1 cellular context compared by ENCODE assay signal in the genomic region with DNA sequence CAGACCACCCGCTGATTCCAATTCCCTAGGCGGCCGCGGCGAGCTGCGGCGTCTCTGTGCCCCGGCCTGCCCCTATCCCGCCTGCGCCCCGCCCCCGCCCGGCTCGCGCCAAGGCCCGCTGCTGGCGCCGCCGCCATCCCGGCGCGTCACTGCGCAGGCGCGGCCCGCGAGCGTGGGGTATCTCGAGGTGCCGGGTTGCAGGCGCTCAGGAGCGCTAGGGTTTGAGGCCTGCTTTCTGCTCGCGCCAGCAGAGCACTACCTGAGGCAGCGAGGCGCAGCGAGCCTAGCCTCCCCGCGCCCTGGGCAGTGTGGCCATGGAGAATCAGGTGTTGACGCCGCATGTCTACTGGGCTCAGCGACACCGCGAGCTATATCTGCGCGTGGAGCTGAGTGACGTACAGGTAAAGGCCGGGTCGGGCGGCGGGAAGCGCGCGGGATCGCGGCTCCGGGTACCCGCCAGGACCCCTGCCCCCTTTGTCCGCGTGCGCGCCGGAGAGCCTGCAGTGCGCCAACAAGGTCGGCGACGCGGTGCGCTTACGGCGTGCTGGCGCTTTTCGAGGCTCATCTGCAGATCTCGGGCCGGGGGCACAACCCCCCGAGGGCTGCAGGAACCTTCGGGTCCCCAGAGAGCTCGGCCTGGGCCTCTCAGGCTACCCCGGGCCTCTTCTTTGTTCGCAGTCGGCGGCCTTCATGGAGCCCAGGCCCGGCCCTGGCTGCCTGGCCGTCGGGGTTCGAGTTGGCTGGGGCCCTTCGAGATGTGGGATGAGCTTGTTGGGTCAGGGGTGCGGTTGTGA.
A peak's percentile ranks its signal among the peaks of the same experiment; 100 is the strongest.
TF ChIP-seq lines count a peak whose summit lies in the region.

Gene HACD3 (plus strand): TSS at position 146 of the 794 bp plus-strand sequence. CDS start 169 bp downstream, at position 315.

TF ChIP-seq in HepG2, 621 proteins besides CTCF, POLR2A, EP300 and RAD21 (continued from another document and continues in another):
- TF ChIP-seq UBTF (CRISPR knock-in tag; IDR thresholded peaks at IDR 0.05) (peak; percentile 91), ZNF879 (CRISPR knock-in tag; IDR thresholded peaks at IDR 0.05) (peak; percentile 66; the same call in 1 of the 2 replicates), PAX8 (CRISPR knock-in tag; IDR thresholded peaks at IDR 0.05; ENCODE audit: borderline replicate concordance) (peak; percentile 97; the same call in 1 of the 2 replicates), MXD3 (CRISPR knock-in tag; IDR thresholded peaks at IDR 0.05) (peak; percentile 87), ELF4 (CRISPR knock-in tag; IDR thresholded peaks at IDR 0.05; ENCODE audit: borderline replicate concordance) (no peak), CHD2 (IDR thresholded peaks at IDR 0.05; ENCODE audit: low read depth, low read length) (no peak), MED8 (CRISPR knock-in tag; IDR thresholded peaks at IDR 0.05; ENCODE audit: insufficient replicate concordance) (peak; percentile 66), ZNF577 (CRISPR knock-in tag; IDR thresholded peaks at IDR 0.05; ENCODE audit: borderline replicate concordance, low read depth) (0 out of 2 replicates have a peak, but pooled peaks have one; percentile 59), ZNF839 (CRISPR knock-in tag; IDR thresholded peaks at IDR 0.05; ENCODE audit: borderline replicate concordance) (peak; percentile 61), HMGXB3 (CRISPR knock-in tag; IDR thresholded peaks at IDR 0.05; ENCODE audit: borderline replicate concordance) (no peak; the same call in 1 of the 2 replicates), ZNF446 (CRISPR knock-in tag; IDR thresholded peaks at IDR 0.05) (peak; percentile 95), ZNF3 (CRISPR knock-in tag; IDR thresholded peaks at IDR 0.05) (0 out of 2 replicates have a peak, but pooled peaks have one; percentile 48), HDAC1 (CRISPR knock-in tag; IDR thresholded peaks at IDR 0.05) (peak; percentile 88), ZBTB42 (CRISPR knock-in tag; IDR thresholded peaks at IDR 0.05) (peak; percentile 91), ZNF143 (CRISPR knock-in tag; IDR thresholded peaks at IDR 0.05) (no peak), BRCA1 (CRISPR knock-in tag; IDR thresholded peaks at IDR 0.05) (no peak), NFATC3 (CRISPR knock-in tag; IDR thresholded peaks at IDR 0.05) (peak; percentile 52; the same call in 1 of the 2 replicates), NFYB (CRISPR knock-in tag; IDR thresholded peaks at IDR 0.05) (0 out of 2 replicates have a peak, but pooled peaks have one; percentile 23), ZNF230 (CRISPR knock-in tag; IDR thresholded peaks at IDR 0.05) (peak; percentile 86; the same call in 1 of the 2 replicates), ZNF557 (CRISPR knock-in tag; IDR thresholded peaks at IDR 0.05) (no peak; the same call in 1 of the 2 replicates), ZEB1 (IDR thresholded peaks at IDR 0.05; ENCODE audit: insufficient replicate concordance, low read depth) (no peak), ZBTB46 (CRISPR knock-in tag; IDR thresholded peaks at IDR 0.05; ENCODE audit: borderline replicate concordance) (peak; percentile 71; the same call in 1 of the 2 replicates), GPN1 (CRISPR knock-in tag; IDR thresholded peaks at IDR 0.05; ENCODE audit: borderline replicate concordance) (peak; percentile 18; the same call in 1 of the 2 replicates), HNRNPUL1 (IDR thresholded peaks at IDR 0.05; ENCODE audit: low read depth, low read length) (no peak), ZSCAN22 (CRISPR knock-in tag; IDR thresholded peaks at IDR 0.05) (peak; percentile 75; the same call in 1 of the 2 replicates), ATF5 (CRISPR knock-in tag; IDR thresholded peaks at IDR 0.05; ENCODE audit: low read depth) (peak; percentile 40; the same call in 1 of the 2 replicates), KDM6A (CRISPR knock-in tag; IDR thresholded peaks at IDR 0.05; ENCODE audit: low read depth) (no peak)
- TF ChIP-seq, protein P1, sequence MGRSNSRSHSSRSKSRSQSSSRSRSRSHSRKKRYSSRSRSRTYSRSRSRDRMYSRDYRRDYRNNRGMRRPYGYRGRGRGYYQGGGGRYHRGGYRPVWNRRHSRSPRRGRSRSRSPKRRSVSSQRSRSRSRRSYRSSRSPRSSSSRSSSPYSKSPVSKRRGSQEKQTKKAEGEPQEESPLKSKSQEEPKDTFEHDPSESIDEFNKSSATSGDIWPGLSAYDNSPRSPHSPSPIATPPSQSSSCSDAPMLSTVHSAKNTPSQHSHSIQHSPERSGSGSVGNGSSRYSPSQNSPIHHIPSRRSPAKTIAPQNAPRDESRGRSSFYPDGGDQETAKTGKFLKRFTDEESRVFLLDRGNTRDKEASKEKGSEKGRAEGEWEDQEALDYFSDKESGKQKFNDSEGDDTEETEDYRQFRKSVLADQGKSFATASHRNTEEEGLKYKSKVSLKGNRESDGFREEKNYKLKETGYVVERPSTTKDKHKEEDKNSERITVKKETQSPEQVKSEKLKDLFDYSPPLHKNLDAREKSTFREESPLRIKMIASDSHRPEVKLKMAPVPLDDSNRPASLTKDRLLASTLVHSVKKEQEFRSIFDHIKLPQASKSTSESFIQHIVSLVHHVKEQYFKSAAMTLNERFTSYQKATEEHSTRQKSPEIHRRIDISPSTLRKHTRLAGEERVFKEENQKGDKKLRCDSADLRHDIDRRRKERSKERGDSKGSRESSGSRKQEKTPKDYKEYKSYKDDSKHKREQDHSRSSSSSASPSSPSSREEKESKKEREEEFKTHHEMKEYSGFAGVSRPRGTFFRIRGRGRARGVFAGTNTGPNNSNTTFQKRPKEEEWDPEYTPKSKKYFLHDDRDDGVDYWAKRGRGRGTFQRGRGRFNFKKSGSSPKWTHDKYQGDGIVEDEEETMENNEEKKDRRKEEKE (IDR thresholded peaks at IDR 0.05): no peak
- TF ChIP-seq, protein P2, sequence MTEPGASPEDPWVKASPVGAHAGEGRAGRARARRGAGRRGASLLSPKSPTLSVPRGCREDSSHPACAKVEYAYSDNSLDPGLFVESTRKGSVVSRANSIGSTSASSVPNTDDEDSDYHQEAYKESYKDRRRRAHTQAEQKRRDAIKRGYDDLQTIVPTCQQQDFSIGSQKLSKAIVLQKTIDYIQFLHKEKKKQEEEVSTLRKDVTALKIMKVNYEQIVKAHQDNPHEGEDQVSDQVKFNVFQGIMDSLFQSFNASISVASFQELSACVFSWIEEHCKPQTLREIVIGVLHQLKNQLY (CRISPR knock-in tag; IDR thresholded peaks at IDR 0.05): no peak
- TF ChIP-seq, protein P3, sequence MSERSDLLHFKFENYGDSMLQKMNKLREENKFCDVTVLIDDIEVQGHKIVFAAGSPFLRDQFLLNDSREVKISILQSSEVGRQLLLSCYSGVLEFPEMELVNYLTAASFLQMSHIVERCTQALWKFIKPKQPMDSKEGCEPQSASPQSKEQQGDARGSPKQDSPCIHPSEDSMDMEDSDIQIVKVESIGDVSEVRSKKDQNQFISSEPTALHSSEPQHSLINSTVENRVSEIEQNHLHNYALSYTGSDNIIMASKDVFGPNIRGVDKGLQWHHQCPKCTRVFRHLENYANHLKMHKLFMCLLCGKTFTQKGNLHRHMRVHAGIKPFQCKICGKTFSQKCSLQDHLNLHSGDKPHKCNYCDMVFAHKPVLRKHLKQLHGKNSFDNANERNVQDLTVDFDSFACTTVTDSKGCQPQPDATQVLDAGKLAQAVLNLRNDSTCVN (CRISPR knock-in tag; IDR thresholded peaks at IDR 0.05; ENCODE audit: borderline replicate concordance): peak; percentile 52; the same call in 1 of the 2 replicates
- TF ChIP-seq, protein P4, sequence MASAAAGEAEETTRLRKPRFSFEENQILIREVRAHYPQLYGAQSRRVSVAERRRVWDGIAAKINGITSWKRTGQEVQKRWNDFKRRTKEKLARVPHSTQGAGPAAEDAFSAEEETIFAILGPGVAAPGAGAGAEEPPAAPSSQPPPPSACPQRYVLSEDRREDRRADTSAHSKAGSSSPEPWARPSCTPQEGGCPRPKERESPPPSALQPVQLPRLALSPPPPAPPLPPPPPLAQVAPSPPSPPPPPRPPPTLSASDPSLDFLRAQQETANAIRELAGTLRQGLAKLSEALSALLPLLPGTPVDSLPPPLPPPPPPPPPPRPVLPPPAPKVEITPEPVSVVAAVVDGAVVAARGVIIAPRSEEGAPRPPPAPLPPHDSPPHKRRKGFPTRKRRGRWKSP (CRISPR knock-in tag; IDR thresholded peaks at IDR 0.05): peak; percentile 95
- TF ChIP-seq, protein P5, sequence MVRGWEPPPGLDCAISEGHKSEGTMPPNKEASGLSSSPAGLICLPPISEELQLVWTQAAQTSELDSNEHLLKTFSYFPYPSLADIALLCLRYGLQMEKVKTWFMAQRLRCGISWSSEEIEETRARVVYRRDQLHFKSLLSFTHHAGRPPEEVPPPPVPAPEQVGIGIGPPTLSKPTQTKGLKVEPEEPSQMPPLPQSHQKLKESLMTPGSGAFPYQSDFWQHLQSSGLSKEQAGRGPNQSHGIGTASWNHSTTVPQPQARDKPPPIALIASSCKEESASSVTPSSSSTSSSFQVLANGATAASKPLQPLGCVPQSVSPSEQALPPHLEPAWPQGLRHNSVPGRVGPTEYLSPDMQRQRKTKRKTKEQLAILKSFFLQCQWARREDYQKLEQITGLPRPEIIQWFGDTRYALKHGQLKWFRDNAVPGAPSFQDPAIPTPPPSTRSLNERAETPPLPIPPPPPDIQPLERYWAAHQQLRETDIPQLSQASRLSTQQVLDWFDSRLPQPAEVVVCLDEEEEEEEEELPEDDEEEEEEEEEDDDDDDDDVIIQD (CRISPR knock-in tag; IDR thresholded peaks at IDR 0.05; ENCODE audit: low read depth): 0 out of 2 replicates have a peak, but pooled peaks have one; percentile 54
